In the genomic region with DNA sequence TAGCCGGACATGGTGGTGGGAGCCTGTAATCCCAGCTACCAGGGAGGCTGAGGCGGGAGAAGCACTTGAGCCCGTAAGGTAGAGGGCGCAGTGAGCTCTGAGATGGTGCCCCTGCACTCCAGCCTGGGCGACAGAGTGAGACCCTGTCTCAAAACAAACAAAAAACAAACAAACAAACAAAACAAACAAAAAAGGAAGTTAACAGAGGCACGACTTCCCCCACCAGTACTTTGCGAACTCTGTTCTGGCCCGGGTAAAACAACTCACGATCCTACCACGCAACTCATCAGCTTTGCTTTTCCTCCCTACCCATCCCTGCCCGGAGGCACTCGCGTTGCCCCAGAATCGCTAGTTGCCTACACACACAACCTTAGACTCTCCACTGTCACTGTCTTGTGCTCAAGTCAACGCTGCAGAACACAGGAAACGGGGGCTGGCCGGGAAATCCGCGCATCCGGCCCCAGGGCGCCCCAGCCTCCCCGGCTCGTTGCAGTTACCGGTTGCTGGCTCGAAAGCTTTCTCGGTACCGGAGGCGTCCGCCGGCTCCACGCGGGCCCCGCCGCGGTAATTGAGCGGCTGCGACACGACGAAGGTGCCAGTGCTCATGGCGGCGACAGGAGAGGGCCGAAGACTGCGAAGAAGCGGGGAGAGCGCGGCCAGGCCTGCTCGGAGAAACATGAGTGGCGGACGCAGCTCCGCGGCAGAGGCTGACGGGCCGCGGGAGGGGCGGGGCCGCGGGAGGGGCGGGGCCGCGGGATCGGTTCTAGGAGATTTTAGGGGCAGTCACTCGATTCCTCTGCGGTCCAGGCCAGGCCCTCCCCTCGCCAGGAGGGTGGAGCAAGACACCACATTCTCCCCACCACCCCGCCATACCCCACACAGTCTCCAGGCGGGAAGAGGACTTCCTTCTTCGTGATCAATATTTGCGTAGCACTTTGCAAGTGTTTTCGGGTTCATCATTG, we compare ENCODE assay signal across 8 cellular contexts. TPM values are rescaled to one million over a fixed set of nuclear protein-coding genes. Genes with fewer than 3 reads are reported as not detected.
DNase-seq lines count a peak whose midpoint lies in the region; ATAC-seq, FAIRE-seq and TF ChIP-seq lines count a peak whose summit lies in the region.

TSS of gene ALDH9A1 (minus strand) at position 682 of the 962 bp plus-strand sequence. CDS start at position 678, 4 bp downstream.

- H4K20me1 ChIP-seq in K562 (replicated peaks; ENCODE audit: control insufficient read depth, insufficient read depth, low read length): no peaks in the 10 kb centered on the region

- H3K79me2 ChIP-seq in ACC112 (ENCODE audit: control insufficient read depth, insufficient read depth, low read length, unreplicated experiment) (peaks cover 32% of the 10 kb centered on the region), K562 (ENCODE audit: control insufficient read depth, insufficient read depth, low read length) (peaks cover 29% of the 10 kb centered on the region)

- peak within 1 kb of the TSS; percentile 86 to 95 for H3K9ac ChIP-seq in K562 (ENCODE audit: insufficient read depth in 1 of 2, low read depth in 2 of 2, low read length in 2 of 2)

- in situ Hi-C loops in K562 (cut with MboI): no loop called here

- intact Hi-C loops in K562 (cut with micrococcal nuclease): loop anchor here (1.0 to 5.0 kb wide), 2 partner anchors 68 to 96 kb away; no protein-coding TSS in a partner anchor

- peak within 1 kb of the TSS; percentile 94 for H3K4me2 ChIP-seq in K562 (ENCODE audit: insufficient read depth, low read length)

- peak; percentile 94 for DNase-seq in NCI-H2107 treated with DMSO at 0.1 percent for 48 hours (lab: John Stamatoyannopoulos, UW; ENCODE audit: unreplicated experiment)
- peak; percentile 93 to 97 (median 96) for DNase-seq in K562 (ENCODE audit: extremely low read depth in 1 of 4, low spot score in 3 of 4)
- DNase-seq in iPS DF 6.9 (ENCODE audit: low read depth, low spot score): peak; percentile 71
- DNase-seq in skeletal muscle cell (ENCODE audit: low read depth): peak; percentile 54

- peak within 1 kb of the TSS; percentile 99 for H2AFZ ChIP-seq in ACC112 (ENCODE audit: low read length, unreplicated experiment)
- peak within 1 kb of the TSS; percentile 95 for H2AFZ ChIP-seq in K562 (ENCODE audit: low read depth, low read length)

- peak; percentile 95 for TF ChIP-seq POLR2A in K562 (conservative IDR thresholded peaks at IDR 0.05)

- CTCF ChIA-PET in K562 (lab: Yijun Ruan, JAX; ENCODE audit: low intra/inter-chr PET ratio): interaction anchor here (0.6 to 1.5 kb wide), 5 partner anchors 68 to 1989 kb away, joined by 3 to 4 read pairs (median 4); partner anchors contain the start of gene MGST3

- no peaks in the 10 kb centered on the region for H3K27me3 ChIP-seq in ACC112 (ENCODE audit: insufficient read depth, low read length)
- no peaks in the 10 kb centered on the region; a peak in 1 of 5 replicates for H3K27me3 ChIP-seq in K562 (ENCODE audit: control insufficient read depth in 2 of 2, insufficient read depth in 2 of 2, low read length in 2 of 2)
- no peaks in the 10 kb centered on the region for H3K27me3 ChIP-seq in iPS DF 6.9 (ENCODE audit: control insufficient read depth, insufficient read depth, low read length)

- H3K27ac ChIP-seq in ACC112 (ENCODE audit: low read depth, low read length): peak within 1 kb of the TSS; percentile 91
- peak within 1 kb of the TSS; percentile 82 for H3K27ac ChIP-seq in K562 (ENCODE audit: extremely low read depth, low read depth, low read length)
- no peak within 1 kb of the TSS for H3K27ac ChIP-seq in iPS DF 6.9 (ENCODE audit: low read length)

- H3K4me3 ChIP-seq in ACC112 (ENCODE audit: low read depth, low read length) (peak within 1 kb of the TSS; percentile 91), K562 (peak within 1 kb of the TSS; percentile 93), iPS DF 6.9 (ENCODE audit: low read length) (peak within 1 kb of the TSS; percentile 52; the same call in 1 of the 2 replicates), skeletal muscle cell (ENCODE audit: low read depth, low read length) (peak within 1 kb of the TSS; percentile 87)

- POLR2A ChIA-PET in K562 (lab: Yijun Ruan, JAX): interaction anchor here (0.6 to 1.9 kb wide), 21 partner anchors 9 to 1533 kb away, joined by 3 to 11 read pairs (median 4); no protein-coding TSS in a partner anchor

- no peak for TF ChIP-seq EP300 in K562 (IDR thresholded peaks at IDR 0.05; ENCODE audit: low read length)

- peak; percentile 51 for FAIRE-seq in TTC549 (lab: Jason Lieb, UNC)
- peak; percentile 79 for FAIRE-seq in K562 (lab: Jason Lieb, UNC)

- TF ChIP-seq RAD21 in K562 (CRISPR knock-in tag; conservative IDR thresholded peaks at IDR 0.05 in 1 of 2, IDR thresholded peaks at IDR 0.05 in 1 of 2): peak; percentile 22 to 55

- ATAC-seq in GM18861 (IDR thresholded peaks at IDR 0.05; ENCODE audit: unreplicated experiment) (peak; percentile 81), HG03095 (IDR thresholded peaks at IDR 0.05; ENCODE audit: unreplicated experiment) (peak; percentile 88), K562 (peak; percentile 96)

- BruUV-seq in K562 (replicated peaks; lab: Mats Ljungman, UMichigan): no TSS peak

- H3K36me3 ChIP-seq in ACC112 (ENCODE audit: insufficient read depth, low read length): no peaks in the 10 kb centered on the region; the same call in 1 of the 2 replicates
- H3K36me3 ChIP-seq in K562 (ENCODE audit: control insufficient read depth, insufficient read depth, low read length): 0 out of 3 replicates have a peak, but pooled peaks cover 3% of the 10 kb centered on the region
- no peaks in the 10 kb centered on the region for H3K36me3 ChIP-seq in iPS DF 6.9 (ENCODE audit: control insufficient read depth, insufficient read depth, low read length)

- H3K4me1 ChIP-seq in ACC112 (ENCODE audit: control insufficient read depth, insufficient read depth, low read length, unreplicated experiment) (peaks cover 20% of the 10 kb centered on the region), K562 (replicated peaks in 1 of 2; ENCODE audit: control insufficient read depth in 2 of 2, insufficient read depth in 2 of 2, low read length in 2 of 2) (peaks cover 6 to 7% of the 10 kb centered on the region in 2 experiments), iPS DF 6.9 (ENCODE audit: control insufficient read depth, insufficient read depth, low read length) (no peaks in the 10 kb centered on the region)

- WGBS in K562 (ENCODE audit: insufficient coverage, low coverage, missing lambda C conversion rate): under 1% methylated on average over 62 of the region's 69 CpGs
- no CpG with 5 or more reads among the region's 69 CpGs for WGBS in iPS DF 6.9 (ENCODE audit: insufficient coverage, insufficient read length)

- H3K9me3 ChIP-seq in K562 (replicated peaks; ENCODE audit: control insufficient read depth, insufficient read depth, low read depth, low read length) (no peaks in the 10 kb centered on the region), iPS DF 6.9 (ENCODE audit: control insufficient read depth, insufficient read depth, low read length) (no peaks in the 10 kb centered on the region)

- H3K9me1 ChIP-seq in K562 (ENCODE audit: control insufficient read depth, insufficient read depth, low read length): no peaks in the 10 kb centered on the region

- TF ChIP-seq CTCF in K562 (IDR thresholded peaks at IDR 0.05 in 2 of 3, conservative IDR thresholded peaks at IDR 0.05 in 1 of 3; ENCODE audit: insufficient read depth in 2 of 3, low read depth in 1 of 3, low read length in 3 of 3): peak; percentile 45 to 64 (median 47)

TF ChIP-seq in K562, 482 proteins besides CTCF, POLR2A, EP300 and RAD21 (continues in another document):
- TF ChIP-seq, protein P1, sequence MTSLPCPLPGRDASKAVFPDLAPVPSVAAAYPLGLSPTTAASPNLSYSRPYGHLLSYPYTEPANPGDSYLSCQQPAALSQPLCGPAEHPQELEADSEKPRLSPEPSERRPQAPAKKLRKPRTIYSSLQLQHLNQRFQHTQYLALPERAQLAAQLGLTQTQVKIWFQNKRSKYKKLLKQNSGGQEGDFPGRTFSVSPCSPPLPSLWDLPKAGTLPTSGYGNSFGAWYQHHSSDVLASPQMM (CRISPR knock-in tag; IDR thresholded peaks at IDR 0.05): no peak
- TF ChIP-seq RBBP5 (IDR thresholded peaks at IDR 0.05; ENCODE audit: borderline replicate concordance, insufficient read depth, low read length, poor library complexity, severe bottlenecking) (peak; percentile 80), SP2 (IDR thresholded peaks at IDR 0.05; ENCODE audit: extremely low read depth, low read depth, low read length, poor library complexity, severe bottlenecking) (peak; percentile 0), SMC3 (conservative IDR thresholded peaks at IDR 0.05; ENCODE audit: insufficient read depth, low read depth, low read length) (peak; percentile 31; the same call in 1 of the 2 replicates), MECOM (CRISPR knock-in tag; IDR thresholded peaks at IDR 0.05) (0 out of 2 replicates have a peak, but pooled peaks have one; percentile 11), MXD1 (CRISPR knock-in tag; IDR thresholded peaks at IDR 0.05; ENCODE audit: borderline replicate concordance, poor library complexity, severe bottlenecking) (no peak), MYNN (IDR thresholded peaks at IDR 0.05) (peak; percentile 34; the same call in 1 of the 2 replicates), MYNN (CRISPR knock-in tag; IDR thresholded peaks at IDR 0.05) (no peak), NELFE (IDR thresholded peaks at IDR 0.05; ENCODE audit: insufficient read depth, insufficient read length) (no peak)

RNA-seq across cellular contexts. Expression of gene ALDH9A1, which starts in this region (rescaled TPM):
- total RNA-seq in K562 (2011; cell fraction: chromatin; rRNA removed; ENCODE audit: low replicate concordance): 27.7 and 31.2 TPM in 2 replicates
- 19.8 and 22.0 TPM in 2 replicates for total RNA-seq in K562 (2011; cell fraction: nucleolus; rRNA removed)
- 25.7 and 26.5 TPM in 2 replicates for total RNA-seq in K562 (2011; cell fraction: nucleoplasm; rRNA removed)
- total RNA-seq in K562 (2014; rRNA removed): 29.7 and 46.4 TPM in 2 replicates
- total RNA-seq in K562 (2014; rRNA removed; fragmentation: Illumina TruSeq; extraction: Trizol): 38.6 and 43.3 TPM in 2 replicates
- total RNA-seq in K562 (2015; rRNA removed; fragmentation: Illumina TruSeq; extraction: Trizol): 38.1 and 39.2 TPM in 2 replicates
- 36.7 and 40.5 TPM in 2 replicates for total RNA-seq in K562 (2021)
- 42.6 and 54.3 TPM in 2 replicates for polyA plus RNA-seq in K562 (2011; rRNA removed)
- polyA plus RNA-seq in K562 (2011; cell fraction: cytosol; rRNA removed): 13.1 and 32.4 TPM in 2 replicates
- 13.0 and 23.1 TPM in 2 replicates for polyA plus RNA-seq in K562 (2011; cell fraction: nucleus; rRNA removed)
- polyA plus RNA-seq in K562 (2012): 33.3 and 39.6 TPM in 2 replicates
- 40.5 and 42.6 TPM in 2 replicates for polyA plus RNA-seq in K562 (2014; fragmentation: Illumina TruSeq; extraction: Trizol)
- 10 to 100 TPM; 26.5 to 35.0 TPM for polyA plus RNA-seq in K562 (2014; fragmentation: Nextera tagmentation; extraction: Ambion mirVana)
- polyA plus RNA-seq in K562 (2014; rRNA removed): 31.0 and 32.7 TPM in 2 replicates
- polyA minus RNA-seq in K562 (2011; rRNA and poly(A)+ RNA removed): 79.3 and 92.3 TPM in 2 replicates
- polyA minus RNA-seq in K562 (2011; cell fraction: cytosol; rRNA and poly(A)+ RNA removed): 16.5 and 25.2 TPM in 2 replicates
- 17.4 and 25.5 TPM in 2 replicates for polyA minus RNA-seq in K562 (2011; cell fraction: nucleus; rRNA and poly(A)+ RNA removed)
